Comparison of ENCODE assay signal across 9 cellular contexts in genomic region chr5:163916376-163916775, GRCh38.
DNase-seq lines count a peak whose midpoint lies in the region; ATAC-seq and TF ChIP-seq lines count a peak whose summit lies in the region.
"Had no signal": no experiment of that assay in that cellular context is flagged by ENCODE, and none has a peak within 500 bp of the region (broad histone marks: within the 10 kb centered on the region; RNA-seq: fewer than 3 reads in every experiment).

No MANE protein-coding gene starts in this region.

- no peaks in the 10 kb centered on the region for H3K27me3 ChIP-seq in CD8-positive, alpha-beta T cell (ENCODE audit: insufficient read depth, low read length)
- H3K27me3 ChIP-seq in spleen (replicated peaks in 1 of 7) (no peaks in the 10 kb centered on the region), aorta (ENCODE audit: control insufficient read depth in 1 of 2, insufficient read depth in 2 of 2, low read length in 1 of 2) (no peaks in the 10 kb centered on the region)

- H3K4me1 ChIP-seq in CD8-positive, alpha-beta T cell (ENCODE audit: insufficient read depth, low read length) = no peaks in the 10 kb centered on the region
- peaks cover 0 to 44% (median 20%) of the 10 kb centered on the region in 6 donors for H3K4me1 ChIP-seq in spleen
- H3K4me1 ChIP-seq in aorta (ENCODE audit: control insufficient read depth in 1 of 2, insufficient read depth in 2 of 2, low read length in 2 of 2) = no peaks in the 10 kb centered on the region

- H3K4me1 Mint-ChIP-seq in CD8-positive, alpha-beta T cell (ENCODE audit: low read depth) = peaks cover 3% of the 10 kb centered on the region
- H3K4me1 Mint-ChIP-seq in Calu3 (ENCODE audit: low read depth, unreplicated experiment) = peaks cover 6% of the 10 kb centered on the region

- H3K4me3 ChIP-seq in CD8-positive, alpha-beta T cell (ENCODE audit: low read depth, low read length) = no peak overlapping the region
- no peak overlapping the region for H3K4me3 ChIP-seq in cardiac fibroblast (replicated peaks in 1 of 2; ENCODE audit: low read depth in 2 of 2, low read length in 2 of 2)
- peak overlapping the region in 1 of 8 donors; percentile 47 for H3K4me3 ChIP-seq in spleen
- H3K4me3 ChIP-seq in aorta (ENCODE audit: low read length in 2 of 2) = no peak overlapping the region

- no peak overlapping the region for H3K27ac ChIP-seq in CD8-positive, alpha-beta T cell (ENCODE audit: low read depth, low read length)
- peak overlapping the region; percentile 68 to 97 (median 88) for H3K27ac ChIP-seq in spleen
- H3K27ac ChIP-seq in aorta (ENCODE audit: low read depth in 1 of 2, low read length in 2 of 2) = no peak overlapping the region

- H3K9me3 Mint-ChIP-seq in CD8-positive, alpha-beta T cell = peaks cover 2% of the 10 kb centered on the region
- peaks cover 8% of the 10 kb centered on the region for H3K9me3 Mint-ChIP-seq in Calu3 (ENCODE audit: low read depth, unreplicated experiment)

- POLR2A ChIA-PET in CD8-positive, alpha-beta T cell (lab: Charles Lee) = no interaction called here

- peak; percentile 46 for ATAC-seq in CD8-positive, alpha-beta T cell
- peak; percentile 79 for ATAC-seq in GM19463 (IDR thresholded peaks at IDR 0.05; ENCODE audit: unreplicated experiment)
- peak; percentile 71 for ATAC-seq in HG03439 (IDR thresholded peaks at IDR 0.05; ENCODE audit: unreplicated experiment)
- no peak for ATAC-seq in aorta (ENCODE audit: low FRiP score)

- H3K36me3 ChIP-seq in CD8-positive, alpha-beta T cell (ENCODE audit: insufficient read depth, low read length) = no peaks in the 10 kb centered on the region
- H3K36me3 ChIP-seq in spleen (no peaks in the 10 kb centered on the region), aorta (ENCODE audit: control insufficient read depth in 1 of 2, insufficient read depth in 2 of 2, low read length in 1 of 2) (no peaks in the 10 kb centered on the region)

- WGBS in spleen, 5 donors = 26 to 40% (median 35%) methylated on average over 2 of the region's 2 CpGs
- 91 to 92% methylated on average over 2 of the region's 2 CpGs for WGBS in aorta, 2 donors

- CTCF ChIA-PET in CD8-positive, alpha-beta T cell (lab: Charles Lee) = no interaction called here
- CTCF ChIA-PET in Calu3 (lab: Charles Lee) = no interaction called here

- no peak for TF ChIP-seq CTCF in CD8-positive, alpha-beta T cell (IDR thresholded peaks at IDR 0.05)
- no peak for TF ChIP-seq CTCF in cardiac fibroblast (IDR thresholded peaks at IDR 0.05; ENCODE audit: low read depth, low read length)
- TF ChIP-seq CTCF in spleen (IDR thresholded peaks at IDR 0.05 in 8 of 11, conservative IDR thresholded peaks at IDR 0.05 in 3 of 11) = no peak
- TF ChIP-seq CTCF in Calu3 (IDR thresholded peaks at IDR 0.05; ENCODE audit: unreplicated experiment) = no peak

- no peaks in the 10 kb centered on the region for H3K36me3 Mint-ChIP-seq in CD8-positive, alpha-beta T cell
- H3K36me3 Mint-ChIP-seq in Calu3 (ENCODE audit: insufficient read depth, unreplicated experiment) = no peaks in the 10 kb centered on the region
- H3K36me3 Mint-ChIP-seq: activated naive CD8-positive, alpha-beta T cell had no signal

- H3K27me3 Mint-ChIP-seq in CD8-positive, alpha-beta T cell (ENCODE audit: low read depth) = no peaks in the 10 kb centered on the region
- no peaks in the 10 kb centered on the region for H3K27me3 Mint-ChIP-seq in Calu3 (ENCODE audit: unreplicated experiment)
- H3K27me3 Mint-ChIP-seq: activated naive CD8-positive, alpha-beta T cell had no signal

- intact Hi-C loops in CD8-positive, alpha-beta T cell (cut with DNase I, micrococcal nuclease) = no loop called here
- intact Hi-C loops in spleen (cut with DNase I; ENCODE audit: low total_unique reads) = no loop called here
- intact Hi-C loops in aorta (cut with DNase I) = no loop called here
- intact Hi-C loops in Calu3 (cut with micrococcal nuclease; ENCODE audit: unreplicated experiment) = loop anchor here (10.0 kb wide), 1 partner anchor 352 kb away; no protein-coding TSS in a partner anchor

- DNase-seq in CD8-positive, alpha-beta T cell = no peak
- DNase-seq in cardiac fibroblast (ENCODE audit: low read depth in 2 of 2) (peak; percentile 29 to 70), spleen (no peak), aorta (no peak), Calu3 (no peak), NCI-H1105 (lab: John Stamatoyannopoulos, UW) (no peak)

- H3K4me3 Mint-ChIP-seq in CD8-positive, alpha-beta T cell = no peak overlapping the region
- H3K4me3 Mint-ChIP-seq in Calu3 (ENCODE audit: low read depth, unreplicated experiment) = no peak overlapping the region
- H3K4me3 Mint-ChIP-seq: activated naive CD8-positive, alpha-beta T cell had no signal

- no peak for TF ChIP-seq POLR2A in spleen (IDR thresholded peaks at IDR 0.05)

- no peaks in the 10 kb centered on the region for H3K9me3 ChIP-seq in CD8-positive, alpha-beta T cell (ENCODE audit: low read length)
- peaks cover 0 to 24% (median 16%) of the 10 kb centered on the region in 8 donors for H3K9me3 ChIP-seq in spleen
- peaks cover 2% of the 10 kb centered on the region for H3K9me3 ChIP-seq in aorta (ENCODE audit: control insufficient read depth, low read length)

- no TSS peak for BruUV-seq in Calu3 (replicated peaks; lab: Mats Ljungman, UMichigan)

- peak overlapping the region; percentile 86 for H3K27ac Mint-ChIP-seq in CD8-positive, alpha-beta T cell
- H3K27ac Mint-ChIP-seq in Calu3 (ENCODE audit: unreplicated experiment) = no peak overlapping the region
- H3K27ac Mint-ChIP-seq: activated naive CD8-positive, alpha-beta T cell had no signal

Comparison
In these comparisons a context has a peak if more than half of its experiments do, and no peak if none do; other contexts are left out.
1. DNase-seq: peak in cardiac fibroblast (2 of 2); none in CD8-positive, alpha-beta T cell (0 of 7), spleen (single experiment), aorta (0 of 2), Calu3 (single experiment) and NCI-H1105 (single experiment).
2. H3K27ac ChIP-seq: peak in spleen (8 of 8); none in CD8-positive, alpha-beta T cell (single experiment) and aorta (0 of 2).